ENCODE assay signal across 8 cellular contexts in genomic region chr20:24993337-24994185, GRCh38. TPM values are rescaled to one million over a fixed set of nuclear protein-coding genes. Genes with fewer than 3 reads are reported as not detected.
DNase-seq lines count a peak whose midpoint lies in the region; ATAC-seq, FAIRE-seq and TF ChIP-seq lines count a peak whose summit lies in the region.

No MANE protein-coding gene starts in this region.

- TF ChIP-seq EP300 in HepG2 (IDR thresholded peaks at IDR 0.05; ENCODE audit: low read depth in 2 of 2, low read length in 2 of 2) (no peak), HepG2 (CRISPR knock-in tag; IDR thresholded peaks at IDR 0.05; ENCODE audit: borderline replicate concordance) (no peak)

- DNase-seq in AG09319 (ENCODE audit: extremely low read depth, low read depth) (peak; percentile 7), H54 (ENCODE audit: insufficient read length, low spot score) (peak; percentile 6), NCI-H748 treated with DMSO at 0.1 percent for 48 hours (lab: John Stamatoyannopoulos, UW) (peak; percentile 12), cerebellar cortex (ENCODE audit: low spot score) (peak; percentile 83), HepG2 (ENCODE audit: low spot score) (peak; percentile 57), NCI-H187 (lab: John Stamatoyannopoulos, UW) (no peak)

- WGBS in HepG2 (ENCODE audit: low lambda C conversion rate), result 38% methylated on average over 9 of the region's 9 CpGs

- CTCF ChIA-PET in HepG2 (lab: Yijun Ruan, JAX; ENCODE audit: low intra/inter-chr PET ratio, low total read pairs), result interaction anchor here (1.2 to 6.9 kb wide), 6 partner anchors 71 to 303 kb away, joined by 4 to 138 read pairs (median 24); no protein-coding TSS in a partner anchor

- no TSS peak for BruUV-seq in HepG2 (replicated peaks; lab: Mats Ljungman, UMichigan)

- H3K9me3 ChIP-seq in HepG2 (ENCODE audit: low read length), result no peaks in the 10 kb centered on the region

- POLR2A ChIA-PET in HepG2 (lab: Yijun Ruan, JAX), result interaction anchor here (0.7 to 1.9 kb wide), 11 partner anchors 39 to 254 kb away, joined by 3 to 6 read pairs (median 4); partner anchors contain the start of genes ACSS1, ENTPD6 and PYGB

- peaks cover 38% of the 10 kb centered on the region for H3K79me2 ChIP-seq in HepG2 (ENCODE audit: insufficient read depth, low read length)

- peak overlapping the region; percentile 75 to 88 (median 85) for H3K4me3 ChIP-seq in HepG2 (replicated peaks in 1 of 3; ENCODE audit: insufficient read depth in 1 of 3, low read depth in 2 of 3, low read length in 3 of 3)

- H3K27me3 ChIP-seq in HepG2 (ENCODE audit: control insufficient read depth in 1 of 2, insufficient read depth in 2 of 2, low read length in 2 of 2), result peaks cover 1 to 7% of the 10 kb centered on the region in 2 experiments; a peak in 2 of 5 replicates

- peak overlapping the region; percentile 84 for H2AFZ ChIP-seq in HepG2 (ENCODE audit: low read length)

- TF ChIP-seq POLR2A in H54 (IDR thresholded peaks at IDR 0.05; ENCODE audit: low read depth, low read length) (no peak), HepG2 (IDR thresholded peaks at IDR 0.05; ENCODE audit: insufficient read depth in 1 of 2, low read depth in 2 of 2, low read length in 2 of 2) (no peak)

- no peaks in the 10 kb centered on the region for H4K20me1 ChIP-seq in HepG2 (ENCODE audit: insufficient read depth, low read length)

- H3K9ac ChIP-seq in HepG2 (ENCODE audit: insufficient read depth, low read depth, low read length), result peak overlapping the region; percentile 78

- intact Hi-C loops in HepG2 (cut with micrococcal nuclease; ENCODE audit: unreplicated experiment), result loop anchor here (1.0 to 10.0 kb wide), 3 partner anchors 39 to 401 kb away; partner anchors contain the start of gene ABHD12

- H3K36me3 ChIP-seq in HepG2 (replicated peaks in 1 of 2; ENCODE audit: control insufficient read depth in 1 of 2, insufficient read depth in 2 of 2, low read length in 2 of 2), result no peaks in the 10 kb centered on the region

- TF ChIP-seq CTCF in AG09319 (IDR thresholded peaks at IDR 0.05; ENCODE audit: low read depth, low read length) (peak; percentile 32), HepG2 (CRISPR knock-in tag; IDR thresholded peaks at IDR 0.05) (peak; percentile 39)

- FAIRE-seq in H54 (lab: Jason Lieb, UNC), result no peak
- no peak for FAIRE-seq in HepG2 (lab: Jason Lieb, UNC)

- in situ Hi-C loops in HepG2 (cut with HindIII; ENCODE audit: extremely low pct_ligation_motif_present, low pct_unique_long_range_greater_than_20kb), result loop anchor here (5.0 to 10.0 kb wide), 2 partner anchors 204 to 301 kb away; partner anchors contain the start of gene ENTPD6

- TF ChIP-seq RAD21 in HepG2 (CRISPR knock-in tag; IDR thresholded peaks at IDR 0.05), result no peak

- H3K27ac ChIP-seq in HepG2 (ENCODE audit: extremely low read length, insufficient read depth, low read length) (peak overlapping the region; percentile 67), temporal lobe (ENCODE audit: low read depth, low read length) (peak overlapping the region; percentile 90)

- ATAC-seq in HepG2, result no peak
- no peak for ATAC-seq in GM21825 (IDR thresholded peaks at IDR 0.05; ENCODE audit: unreplicated experiment)

- peak overlapping the region; percentile 97 for H3K4me2 ChIP-seq in HepG2 (ENCODE audit: low read depth, low read length)

- peaks cover 59% of the 10 kb centered on the region for H3K4me1 ChIP-seq in HepG2 (ENCODE audit: insufficient read depth, low read length)

TF ChIP-seq in HepG2, 621 proteins besides CTCF, POLR2A, EP300 and RAD21 (continues in another document):
- 0 out of 2 replicates have a peak, but pooled peaks have one; percentile 59 for TF ChIP-seq SIN3A (IDR thresholded peaks at IDR 0.05; ENCODE audit: borderline replicate concordance, low read depth, low read length)
- TF ChIP-seq ZKSCAN8 (CRISPR knock-in tag; IDR thresholded peaks at IDR 0.05; ENCODE audit: borderline replicate concordance), result 0 out of 2 replicates have a peak, but pooled peaks have one; percentile 26
- TF ChIP-seq PTBP1 (IDR thresholded peaks at IDR 0.05; ENCODE audit: low read depth, low read length, poor library complexity, severe bottlenecking), result no peak
- TF ChIP-seq, protein P1, sequence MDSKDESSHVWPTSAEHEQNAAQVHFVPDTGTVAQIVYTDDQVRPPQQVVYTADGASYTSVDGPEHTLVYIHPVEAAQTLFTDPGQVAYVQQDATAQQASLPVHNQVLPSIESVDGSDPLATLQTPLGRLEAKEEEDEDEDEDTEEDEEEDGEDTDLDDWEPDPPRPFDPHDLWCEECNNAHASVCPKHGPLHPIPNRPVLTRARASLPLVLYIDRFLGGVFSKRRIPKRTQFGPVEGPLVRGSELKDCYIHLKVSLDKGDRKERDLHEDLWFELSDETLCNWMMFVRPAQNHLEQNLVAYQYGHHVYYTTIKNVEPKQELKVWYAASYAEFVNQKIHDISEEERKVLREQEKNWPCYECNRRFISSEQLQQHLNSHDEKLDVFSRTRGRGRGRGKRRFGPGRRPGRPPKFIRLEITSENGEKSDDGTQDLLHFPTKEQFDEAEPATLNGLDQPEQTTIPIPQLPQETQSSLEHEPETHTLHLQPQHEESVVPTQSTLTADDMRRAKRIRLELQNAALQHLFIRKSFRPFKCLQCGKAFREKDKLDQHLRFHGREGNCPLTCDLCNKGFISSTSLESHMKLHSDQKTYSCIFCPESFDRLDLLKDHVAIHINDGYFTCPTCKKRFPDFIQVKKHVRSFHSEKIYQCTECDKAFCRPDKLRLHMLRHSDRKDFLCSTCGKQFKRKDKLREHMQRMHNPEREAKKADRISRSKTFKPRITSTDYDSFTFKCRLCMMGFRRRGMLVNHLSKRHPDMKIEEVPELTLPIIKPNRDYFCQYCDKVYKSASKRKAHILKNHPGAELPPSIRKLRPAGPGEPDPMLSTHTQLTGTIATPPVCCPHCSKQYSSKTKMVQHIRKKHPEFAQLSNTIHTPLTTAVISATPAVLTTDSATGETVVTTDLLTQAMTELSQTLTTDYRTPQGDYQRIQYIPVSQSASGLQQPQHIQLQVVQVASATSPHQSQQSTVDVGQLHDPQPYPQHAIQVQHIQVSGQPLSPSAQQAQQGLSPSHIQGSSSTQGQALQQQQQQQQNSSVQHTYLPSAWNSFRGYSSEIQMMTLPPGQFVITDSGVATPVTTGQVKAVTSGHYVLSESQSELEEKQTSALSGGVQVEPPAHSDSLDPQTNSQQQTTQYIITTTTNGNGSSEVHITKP (CRISPR knock-in tag; IDR thresholded peaks at IDR 0.05; ENCODE audit: low read depth), result 0 out of 2 replicates have a peak, but pooled peaks have one; percentile 5
- TF ChIP-seq ZNF333 (CRISPR knock-in tag; IDR thresholded peaks at IDR 0.05; ENCODE audit: borderline replicate concordance), result no peak
- 0 out of 4 replicates have a peak, but pooled peaks of 1 of the 2 experiments have one; percentile 19 for TF ChIP-seq NR2F1 (CRISPR knock-in tag; IDR thresholded peaks at IDR 0.05)

RNA-seq across cellular contexts. Expression of gene APMAP, which starts 1.0 kb away (rescaled TPM):
- total RNA-seq in HepG2 (2016; rRNA removed; fragmentation: Illumina TruSeq; extraction: Trizol) (96.9 and 214 TPM in 2 replicates), temporal lobe (55.3 TPM)
- 20.1 and 22.7 TPM in 2 replicates for total RNA-seq in HepG2 (2016; cell fraction: cytosol; rRNA removed; fragmentation: Illumina TruSeq; extraction: Trizol; ENCODE audit: low read depth)
- 98.2 and 226 TPM in 2 replicates for total RNA-seq in HepG2 (2016; cell fraction: insoluble cytoplasmic fraction; rRNA removed; fragmentation: Illumina TruSeq; extraction: Trizol)
- 41.7 and 44.7 TPM in 2 replicates for total RNA-seq in HepG2 (2016; cell fraction: membrane; rRNA removed; fragmentation: Illumina TruSeq; extraction: Trizol)
- total RNA-seq in HepG2 (2016; cell fraction: nucleus; rRNA removed; fragmentation: Illumina TruSeq; extraction: Trizol), result 175 and 197 TPM in 2 replicates
- polyA plus RNA-seq in HepG2 (2011; rRNA removed), result 168 and 177 TPM in 2 replicates
- polyA plus RNA-seq in HepG2 (2011; cell fraction: cytosol; rRNA removed), result 161 and 178 TPM in 2 replicates
- 60.9 and 87.7 TPM in 2 replicates for polyA plus RNA-seq in HepG2 (2011; cell fraction: nucleus; rRNA removed)
- 152 and 183 TPM in 2 replicates for polyA plus RNA-seq in HepG2 (2012)
- polyA plus RNA-seq in HepG2 (2016; cell fraction: cytosol; fragmentation: Illumina TruSeq; extraction: Trizol; ENCODE audit: low read depth), result 19.3 and 19.6 TPM in 2 replicates
- 91.9 and 93.0 TPM in 2 replicates for polyA plus RNA-seq in HepG2 (2016; cell fraction: insoluble cytoplasmic fraction; fragmentation: Illumina TruSeq; extraction: Trizol; ENCODE audit: low read depth)
- 31.8 and 32.4 TPM in 2 replicates for polyA plus RNA-seq in HepG2 (2016; cell fraction: membrane; fragmentation: Illumina TruSeq; extraction: Trizol; ENCODE audit: low read depth)
- 261 and 268 TPM in 2 replicates for polyA plus RNA-seq in HepG2 (2016; cell fraction: nucleus; fragmentation: Illumina TruSeq; extraction: Trizol; ENCODE audit: insufficient read depth, low read depth)
- polyA minus RNA-seq in HepG2 (2011; rRNA and poly(A)+ RNA removed; ENCODE audit: low replicate concordance), result 27.2 and 96.2 TPM in 2 replicates
- 41.4 and 51.0 TPM in 2 replicates for polyA minus RNA-seq in HepG2 (2011; cell fraction: cytosol; rRNA and poly(A)+ RNA removed)
- polyA minus RNA-seq in HepG2 (2011; cell fraction: nucleus; rRNA and poly(A)+ RNA removed), result 33.6 and 47.4 TPM in 2 replicates

RNA-seq across cellular contexts. Expression of gene CST7, which starts 44.5 kb away (rescaled TPM):
- total RNA-seq in HepG2 (2016; rRNA removed; fragmentation: Illumina TruSeq; extraction: Trizol) (not detected in 2 replicates), temporal lobe (0.25 TPM)
- not detected in 2 replicates for total RNA-seq in HepG2 (2016; cell fraction: cytosol; rRNA removed; fragmentation: Illumina TruSeq; extraction: Trizol; ENCODE audit: low read depth)
- total RNA-seq in HepG2 (2016; cell fraction: insoluble cytoplasmic fraction; rRNA removed; fragmentation: Illumina TruSeq; extraction: Trizol), result not detected in 2 replicates
- not detected in 2 replicates for total RNA-seq in HepG2 (2016; cell fraction: membrane; rRNA removed; fragmentation: Illumina TruSeq; extraction: Trizol)
- not detected in 2 replicates for total RNA-seq in HepG2 (2016; cell fraction: nucleus; rRNA removed; fragmentation: Illumina TruSeq; extraction: Trizol)
- polyA plus RNA-seq in HepG2 (2011; rRNA removed), result not detected in 2 replicates
- polyA plus RNA-seq in HepG2 (2011; cell fraction: cytosol; rRNA removed), result not detected in 2 replicates
- not detected in 2 replicates for polyA plus RNA-seq in HepG2 (2011; cell fraction: nucleus; rRNA removed)
- not detected in 2 replicates for polyA plus RNA-seq in HepG2 (2012)
- not detected in 2 replicates for polyA plus RNA-seq in HepG2 (2016; cell fraction: cytosol; fragmentation: Illumina TruSeq; extraction: Trizol; ENCODE audit: low read depth)
- polyA plus RNA-seq in HepG2 (2016; cell fraction: insoluble cytoplasmic fraction; fragmentation: Illumina TruSeq; extraction: Trizol; ENCODE audit: low read depth), result not detected in 2 replicates
- polyA plus RNA-seq in HepG2 (2016; cell fraction: membrane; fragmentation: Illumina TruSeq; extraction: Trizol; ENCODE audit: low read depth), result not detected in 2 replicates
- not detected in 2 replicates for polyA plus RNA-seq in HepG2 (2016; cell fraction: nucleus; fragmentation: Illumina TruSeq; extraction: Trizol; ENCODE audit: insufficient read depth, low read depth)
- polyA minus RNA-seq in HepG2 (2011; rRNA and poly(A)+ RNA removed; ENCODE audit: low replicate concordance), result not detected in 2 replicates
- polyA minus RNA-seq in HepG2 (2011; cell fraction: cytosol; rRNA and poly(A)+ RNA removed), result not detected in 2 replicates
- not detected in 2 replicates for polyA minus RNA-seq in HepG2 (2011; cell fraction: nucleus; rRNA and poly(A)+ RNA removed)

Comparison
In these comparisons a context has a peak if more than half of its experiments do, and no peak if none do; other contexts are left out.
1. DNase-seq: peak in AG09319 (single experiment), H54 (single experiment), NCI-H748 treated with DMSO at 0.1 percent for 48 hours (single experiment), cerebellar cortex (single experiment) and HepG2 (single experiment); none in NCI-H187 (0 of 2).